In genomic region chr1:74485622-74486021, GRCh38 we compare ENCODE assay signal across 19 cellular contexts. TPM values are rescaled to one million over a fixed set of nuclear protein-coding genes. Genes with fewer than 3 reads are reported as not detected.
DNase-seq lines count a peak whose midpoint lies in the region; ATAC-seq and TF ChIP-seq lines count a peak whose summit lies in the region.
"Had no signal": no experiment of that assay in that cellular context is flagged by ENCODE, and none has a peak within 500 bp of the region (broad histone marks: within the 10 kb centered on the region; RNA-seq: fewer than 3 reads in every experiment).

No MANE protein-coding gene starts in this region.

- H3K4me1 ChIP-seq in transverse colon = no peaks in the 10 kb centered on the region
- H3K4me1 ChIP-seq in ascending aorta = no peaks in the 10 kb centered on the region

- no peak for DNase-seq in left ventricle myocardium superior
- DNase-seq in Right ventricle myocardium inferior (ENCODE audit: missing footprints) = no peak
- peak; percentile 47 for DNase-seq in NCI-H524 treated with DMSO at 0.1 percent for 48 hours (lab: John Stamatoyannopoulos, UW)
- peak; percentile 16 for DNase-seq in fibroblast of gingiva (ENCODE audit: low read depth)
- DNase-seq in activated naive CD4-positive, alpha-beta T cell treated with Interleukin-2 at 50 U/mL for 16 hours = no peak
- DNase-seq in nephron progenitor cell = no peak
- no peak for DNase-seq in transverse colon
- DNase-seq in ascending aorta (ENCODE audit: low spot score in 2 of 2) = no peak
- DNase-seq: COR-L47, KG1, NCI-H1092 treated with DMSO at 0.1 percent for 48 hours, NCI-H187, NCI-H526 treated with DMSO at 0.1 percent for 48 hours, SIG-M5 had no signal

- in situ Hi-C loops in transverse colon (cut with MboI; ENCODE audit: low pct_ligation_motif_present in 1 of 4, low pct_unique_long_range_greater_than_20kb in 1 of 4, low sequenced_read_pairs in 3 of 4) = no loop called here

- H3K27ac Mint-ChIP-seq in nephron progenitor cell = no peak overlapping the region
- H3K27ac Mint-ChIP-seq: CD14-positive monocyte, GM23338 had no signal

- H3K4me3 Mint-ChIP-seq in nephron progenitor cell = no peak overlapping the region
- H3K4me3 Mint-ChIP-seq: CD14-positive monocyte, GM23338 had no signal

- no peaks in the 10 kb centered on the region for H3K36me3 Mint-ChIP-seq in nephron progenitor cell (ENCODE audit: low read depth)
- H3K36me3 Mint-ChIP-seq: CD14-positive monocyte had no signal

- H3K27me3 ChIP-seq in transverse colon (no peaks in the 10 kb centered on the region), ascending aorta (no peaks in the 10 kb centered on the region)

- H3K4me1 Mint-ChIP-seq in nephron progenitor cell = no peaks in the 10 kb centered on the region
- H3K4me1 Mint-ChIP-seq: CD14-positive monocyte had no signal

- no peaks in the 10 kb centered on the region for H3K9me3 Mint-ChIP-seq in nephron progenitor cell
- H3K9me3 Mint-ChIP-seq: GM23338 had no signal

- 89% methylated on average over 1 to 3 of the region's 3 CpGs for WGBS in transverse colon (ENCODE audit: low coverage in 1 of 2), 2 donors

- H3K9me3 ChIP-seq in transverse colon (no peaks in the 10 kb centered on the region), ascending aorta (no peaks in the 10 kb centered on the region)

- intact Hi-C loops in left ventricle myocardium superior (cut with micrococcal nuclease) (no loop called here), Right ventricle myocardium inferior (cut with DNase I) (no loop called here), transverse colon (cut with DNase I; ENCODE audit: low total_unique reads) (no loop called here), ascending aorta (cut with DNase I) (no loop called here)

- TF ChIP-seq CTCF in nephron progenitor cell (IDR thresholded peaks at IDR 0.05) = no peak
- TF ChIP-seq CTCF in transverse colon (IDR thresholded peaks at IDR 0.05) = no peak
- no peak for TF ChIP-seq CTCF in ascending aorta (IDR thresholded peaks at IDR 0.05)

- ATAC-seq in left ventricle myocardium superior = peak; percentile 42
- no peak for ATAC-seq in Right ventricle myocardium inferior
- ATAC-seq: GM12878, GM23338, Panc1 had no signal

- no peak for TF ChIP-seq EP300 in transverse colon (IDR thresholded peaks at IDR 0.05; ENCODE audit: low read depth)

- no peaks in the 10 kb centered on the region for H3K36me3 ChIP-seq in transverse colon
- H3K36me3 ChIP-seq in ascending aorta = no peaks in the 10 kb centered on the region

- no peak overlapping the region for H3K4me3 ChIP-seq in transverse colon
- no peak overlapping the region for H3K4me3 ChIP-seq in ascending aorta
- H3K4me3 ChIP-seq: GM12878, GM23338 had no signal

- no peak overlapping the region for H3K27ac ChIP-seq in transverse colon
- no peak overlapping the region for H3K27ac ChIP-seq in ascending aorta

- no peaks in the 10 kb centered on the region for H3K27me3 Mint-ChIP-seq in nephron progenitor cell (ENCODE audit: low read depth, poor library complexity)

- no peak for TF ChIP-seq POLR2A in transverse colon (IDR thresholded peaks at IDR 0.05)

RNA-seq across cellular contexts. Expression of gene LRRC53, which starts 26.8 kb away (rescaled TPM):
- total RNA-seq in left ventricle myocardium superior (not detected), Right ventricle myocardium inferior (not detected), transverse colon (not detected), ascending aorta (not detected)
- total RNA-seq: GM12878, GM23338, M059J had no signal

Comparison
In these comparisons a context has a peak if more than half of its experiments do, and no peak if none do; other contexts are left out.
1. DNase-seq: peak in NCI-H524 treated with DMSO at 0.1 percent for 48 hours (single experiment) and fibroblast of gingiva (single experiment); none in left ventricle myocardium superior (single experiment), Right ventricle myocardium inferior (single experiment), activated naive CD4-positive, alpha-beta T cell treated with Interleukin-2 at 50 U/mL for 16 hours (single experiment), nephron progenitor cell (single experiment), transverse colon (single experiment) and ascending aorta (0 of 2).